ENCODE assay signal across 7 cellular contexts in the genomic region with DNA sequence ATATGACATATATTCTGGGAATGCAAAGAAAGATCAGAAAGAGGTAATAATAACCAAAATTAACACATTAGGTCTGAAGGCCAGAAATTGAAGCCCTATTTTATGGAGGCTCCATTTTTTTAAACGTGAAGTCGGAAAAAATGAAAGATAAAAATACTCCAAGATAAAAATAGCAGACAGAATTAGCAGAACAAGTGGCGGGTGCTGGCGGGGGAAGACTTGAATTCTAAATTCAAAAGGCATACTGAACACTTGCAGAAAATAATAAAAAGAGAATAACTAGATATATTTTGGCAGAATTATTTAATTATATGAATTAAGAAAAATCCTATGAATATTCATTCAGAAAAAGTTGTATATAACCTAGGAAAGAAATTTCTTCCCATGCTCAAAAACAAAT.
"Had no signal": no experiment of that assay in that cellular context is flagged by ENCODE, and none has a peak within 500 bp of the region (broad histone marks: within the 10 kb centered on the region; RNA-seq: fewer than 3 reads in every experiment).

No MANE protein-coding gene starts in this region.

- FAIRE-seq: GM12878, GM12891, GM12892, GM18507, GM19239 had no signal

- ATAC-seq: GM12878 had no signal

- DNase-seq: GDM1, GF-D8 had no signal

- H3K4me3 ChIP-seq: GM12878 had no signal
